Comparison of ENCODE assay signal across 20 cellular contexts in genomic region chr12:51862947-51863346, GRCh38. TPM values are rescaled to one million over a fixed set of nuclear protein-coding genes. Genes with fewer than 3 reads are reported as not detected.
A peak's percentile ranks its signal among the peaks of the same experiment; 100 is the strongest.
DNase-seq lines count a peak whose midpoint lies in the region; ATAC-seq, FAIRE-seq and TF ChIP-seq lines count a peak whose summit lies in the region.
"Had no signal": no experiment of that assay in that cellular context is flagged by ENCODE, and none has a peak within 500 bp of the region (broad histone marks: within the 10 kb centered on the region; RNA-seq: fewer than 3 reads in every experiment).

No MANE protein-coding gene starts in this region.

- no peaks in the 10 kb centered on the region for H3K9me3 ChIP-seq in HEK293 (ENCODE audit: control insufficient read depth, insufficient read depth, low read depth, low read length)
- no peaks in the 10 kb centered on the region for H3K9me3 ChIP-seq in H1 (ENCODE audit: insufficient read depth in 2 of 2, low read depth in 1 of 2, low read length in 1 of 2)
- H3K9me3 ChIP-seq: left lung, stomach had no signal

- no peaks in the 10 kb centered on the region for H3K36me3 Mint-ChIP-seq in naive thymus-derived CD8-positive, alpha-beta T cell

- peak overlapping the region; percentile 93 for H2BK12ac ChIP-seq in H1 (ENCODE audit: low read depth, low read length)

- TF ChIP-seq CTCF in HEK293 (tag by site-specific recombination; IDR thresholded peaks at IDR 0.05) (no peak), H1 (IDR thresholded peaks at IDR 0.05; ENCODE audit: control extremely low read depth in 1 of 3, insufficient read depth in 1 of 3, low read depth in 1 of 3, low read length in 3 of 3) (no peak)

- peaks cover 11% of the 10 kb centered on the region for H3K23me2 ChIP-seq in H1 (ENCODE audit: low read depth, low read length)

- H3K56ac ChIP-seq in H1 (replicated peaks; ENCODE audit: insufficient read length, low read depth, low read length), result peak overlapping the region; percentile 60

- POLR2A ChIA-PET in HEK293 (lab: Yijun Ruan, JAX), result no interaction called here
- POLR2A ChIA-PET in H1 (lab: Charles Lee; ENCODE audit: partially characterized antibody), result interaction anchor here (0.9 to 11.2 kb wide), 12 partner anchors 10 to 467 kb away, joined by 3 to 107 read pairs (median 6); partner anchors contain the start of gene FIGNL2
- POLR2A ChIA-PET in naive thymus-derived CD8-positive, alpha-beta T cell (lab: Charles Lee), result no interaction called here

- H4K8ac ChIP-seq in H1 (ENCODE audit: extremely low read depth, insufficient read depth, low read length), result peak overlapping the region; percentile 37; the same call in 1 of the 2 replicates

- H3K9me3 Mint-ChIP-seq in naive thymus-derived CD8-positive, alpha-beta T cell, result no peaks in the 10 kb centered on the region
- H3K9me3 Mint-ChIP-seq: activated T-cell treated with anti-CD3 and anti-CD28 coated beads, Interleukin-2, amount 50 U/mL, for 72 hours had no signal

- peak overlapping the region; percentile 87 for H4K5ac ChIP-seq in H1 (ENCODE audit: insufficient read length, low read depth, low read length)

- H3K23ac ChIP-seq in H1 (ENCODE audit: insufficient read length), result no peak overlapping the region

- no peak overlapping the region for H3K14ac ChIP-seq in H1 (ENCODE audit: insufficient read length)

- TF ChIP-seq POLR2A in H1 (IDR thresholded peaks at IDR 0.05; ENCODE audit: control extremely low read depth in 1 of 2, low read depth in 2 of 2, low read length in 2 of 2), result no peak

- H3K4me3 Mint-ChIP-seq in naive thymus-derived CD8-positive, alpha-beta T cell, result peak overlapping the region in 8 of 10 donors; percentile 14 to 79 (median 58)

- CTCF ChIA-PET in HEK293 (lab: Yijun Ruan, JAX) (interaction anchor here (0.9 to 1.3 kb wide), 3 partner anchors 12 to 61 kb away, joined by 4 to 6 read pairs (median 4); no protein-coding TSS in a partner anchor), H1 (lab: Charles Lee; ENCODE audit: partially characterized antibody) (interaction anchor here (0.7 to 6.8 kb wide), 10 partner anchors 11 to 1022 kb away, joined by 3 to 90 read pairs (median 5); partner anchors contain the start of gene FIGNL2)

- peak overlapping the region; percentile 92 for H4K91ac ChIP-seq in H1 (replicated peaks; ENCODE audit: insufficient read length, low read length)

- peak; percentile 4 for DNase-seq in AG08396 (ENCODE audit: low spot score)
- DNase-seq in H1 (ENCODE audit: low read depth in 1 of 2, low spot score in 2 of 2), result no peak
- no peak for DNase-seq in naive thymus-derived CD8-positive, alpha-beta T cell
- DNase-seq in cortex of kidney (lab: John Stamatoyannopoulos, UW), result no peak
- DNase-seq in NCI-H748 (lab: John Stamatoyannopoulos, UW; ENCODE audit: unreplicated experiment), result no peak
- DNase-seq in midbrain (lab: John Stamatoyannopoulos, UW), result no peak
- DNase-seq: activated CD4-positive, alpha-beta T cell treated with anti-CD3 and anti-CD28 coated beads, Interleukin-2, amount 50 U/mL, for 48 hours; activated T-cell treated with anti-CD3 and anti-CD28 coated beads, Interleukin-2, amount 50 U/mL, for 72 hours; Calu3; left lung; NCI-H69; stimulated activated CD4-positive, alpha-beta T cell treated with anti-CD3 and anti-CD28 coated beads, Interleukin-15, amount 100 ng/mL, for 24 hours; stomach had no signal

- no peak for TF ChIP-seq RAD21 in H1 (IDR thresholded peaks at IDR 0.05 in 1 of 2, conservative IDR thresholded peaks at IDR 0.05 in 1 of 2; ENCODE audit: low read depth in 2 of 2, low read length in 2 of 2)

- no peak overlapping the region for H2BK120ac ChIP-seq in H1 (replicated peaks; ENCODE audit: low read depth, low read length)

- peaks cover 13 to 64% (median 49%) of the 10 kb centered on the region in 5 donors for H3K27me3 Mint-ChIP-seq in naive thymus-derived CD8-positive, alpha-beta T cell

- 0% methylated on average over 4 of the region's 4 CpGs; no CpG with 5 or more reads in 1 of the 2 experiments for WGBS in H1 (ENCODE audit: extremely low coverage in 1 of 2, insufficient coverage in 1 of 2, insufficient read length in 1 of 2, insufficient replicate concordance in 2 of 2, low coverage in 1 of 2, low lambda C conversion rate in 2 of 2, missing lambda C conversion rate in 1 of 2), 2 experiments

- H3K36me3 ChIP-seq in HEK293 (ENCODE audit: control insufficient read depth in 2 of 2, insufficient read depth in 1 of 2, low read length in 2 of 2) (no peaks in the 10 kb centered on the region), H1 (ENCODE audit: control insufficient read depth in 2 of 4, insufficient read depth in 4 of 4, low read length in 3 of 4) (no peaks in the 10 kb centered on the region)
- H3K36me3 ChIP-seq: left lung, stomach had no signal

- peak overlapping the region; percentile 97 for H2AK5ac ChIP-seq in H1 (ENCODE audit: low read depth, low read length)

- no peaks in the 10 kb centered on the region for H3K79me2 ChIP-seq in H1 (ENCODE audit: control insufficient read depth in 1 of 2, insufficient read depth in 2 of 2, low read length in 2 of 2)

- peak overlapping the region; percentile 80 for H3K4ac ChIP-seq in H1 (replicated peaks; ENCODE audit: insufficient read length, low read depth, low read length)

- peak overlapping the region; percentile 80; the same call in 1 of the 2 replicates for H2BK5ac ChIP-seq in H1 (ENCODE audit: low read depth, low read length)

- no peaks in the 10 kb centered on the region for H4K20me1 ChIP-seq in H1 (replicated peaks in 1 of 2; ENCODE audit: control insufficient read depth in 1 of 2, insufficient read depth in 2 of 2, low read length in 2 of 2)

- peak overlapping the region; percentile 53; the same call in 1 of the 2 replicates for H2BK15ac ChIP-seq in H1 (ENCODE audit: low read length)

- TF ChIP-seq EP300 in H1 (IDR thresholded peaks at IDR 0.05; ENCODE audit: borderline replicate concordance in 1 of 2, low read depth in 2 of 2, low read length in 2 of 2), result no peak

- H3K27me3 ChIP-seq in H1 (replicated peaks in 1 of 4; ENCODE audit: control insufficient read depth in 3 of 4, extremely low read depth in 1 of 4, insufficient read depth in 3 of 4, low read length in 3 of 4), result peaks cover 0 to 11% (median 10%) of the 10 kb centered on the region in 4 experiments; a peak in 4 of 7 replicates

- H3K4me2 ChIP-seq in H1 (ENCODE audit: insufficient read depth in 1 of 2, low read depth in 2 of 2, low read length in 2 of 2), result peak overlapping the region; percentile 97 to 100

- H3K18ac ChIP-seq in H1 (ENCODE audit: extremely low read depth, low read length), result peak overlapping the region; percentile 100

- H3K4me1 Mint-ChIP-seq in naive thymus-derived CD8-positive, alpha-beta T cell, result peaks cover 5 to 14% (median 9%) of the 10 kb centered on the region in 4 donors

- H3K4me3 ChIP-seq in HEK293 (ENCODE audit: low read depth, low read length) (no peak overlapping the region), H1 (ENCODE audit: extremely low read depth in 1 of 4, insufficient read depth in 2 of 4, low read depth in 3 of 4, low read length in 4 of 4) (peak overlapping the region; percentile 38 to 70 (median 52); a peak in 6 of 8 replicates)

- H3K4me1 ChIP-seq in HEK293 (ENCODE audit: control insufficient read depth, insufficient read depth, low read length) (no peaks in the 10 kb centered on the region), H1 (replicated peaks in 1 of 4; ENCODE audit: control insufficient read depth in 3 of 4, insufficient read depth in 4 of 4, low read length in 3 of 4) (peaks cover 16 to 30% (median 26%) of the 10 kb centered on the region in 4 experiments)

- no peak overlapping the region for H3K27ac ChIP-seq in HEK293 (ENCODE audit: extremely low read depth, low read depth, low read length)
- peak overlapping the region; percentile 48; the same call in 1 of the 2 replicates for H3K27ac ChIP-seq in H1 (ENCODE audit: low read depth, low read length)
- H3K27ac ChIP-seq: left lung, stomach had no signal

- peak; percentile 77 for FAIRE-seq in H1 (lab: Jason Lieb, UNC)
- FAIRE-seq: GM19239 had no signal

- no peaks in the 10 kb centered on the region for H3K79me1 ChIP-seq in H1 (ENCODE audit: low read depth, low read length)

- no peak overlapping the region for H3K27ac Mint-ChIP-seq in naive thymus-derived CD8-positive, alpha-beta T cell
- H3K27ac Mint-ChIP-seq: activated T-cell treated with anti-CD3 and anti-CD28 coated beads, Interleukin-2, amount 50 U/mL, for 72 hours had no signal

- peak overlapping the region in 3 of 4 experiments; percentile 24 to 48 (median 31); a peak in 6 of 7 replicates for H3K9ac ChIP-seq in H1 (replicated peaks in 1 of 4; ENCODE audit: extremely low read depth in 1 of 4, low read depth in 3 of 4, low read length in 3 of 4)

- ATAC-seq in naive thymus-derived CD8-positive, alpha-beta T cell, result no peak
- no peak for ATAC-seq in HG02571 (IDR thresholded peaks at IDR 0.05; ENCODE audit: unreplicated experiment)
- ATAC-seq: SK-N-SH treated with all-trans-retinoic acid at 6 μM for 48 hours had no signal

- H2AFZ ChIP-seq in H1 (ENCODE audit: low read length), result no peak overlapping the region; the same call in 1 of the 2 replicates

- peak overlapping the region; percentile 82 for H2BK20ac ChIP-seq in H1 (ENCODE audit: low read length)

RNA-seq across cellular contexts. Expression of gene FIGNL2, which starts 14.4 kb away (rescaled TPM):
- 6.5 and 7.5 TPM in 2 replicates for total RNA-seq in H1 (2021; fragmentation: NEBNext Ultra II Directional; extraction: Animal tissue kit (Norgen Biotek cat#: 25700))
- polyA plus RNA-seq in H1 (2011; rRNA removed), result 7.1 and 10.9 TPM in 2 replicates
- polyA plus RNA-seq in H1 (2011; cell fraction: cytosol; rRNA removed), result 6.7 TPM
- polyA plus RNA-seq in H1 (2011; cell fraction: nucleus; rRNA removed), result 12.7 TPM
- 4.7 to 5.7 TPM (median 5.2 TPM) in 4 replicates for polyA plus RNA-seq in H1 (2012, experiment 1 of 2)
- 4.7 TPM for polyA plus RNA-seq in H1 (2012, experiment 2 of 2)
- polyA plus RNA-seq in H1 (2013, experiment 1 of 2), result 2.7 TPM
- 2.2 TPM for polyA plus RNA-seq in H1 (2013, experiment 2 of 2)
- 3.0 and 6.3 TPM in 2 replicates for polyA minus RNA-seq in H1 (2011; rRNA and poly(A)+ RNA removed)
- polyA minus RNA-seq in H1 (2011; cell fraction: cytosol; rRNA and poly(A)+ RNA removed), result 7.0 TPM
- 11.2 TPM for polyA minus RNA-seq in H1 (2011; cell fraction: nucleus; rRNA and poly(A)+ RNA removed)
- total RNA-seq in naive thymus-derived CD8-positive, alpha-beta T cell, result 1 to 10 TPM; 2.8 to 3.2 TPM
- polyA plus RNA-seq in naive thymus-derived CD8-positive, alpha-beta T cell, result under 1 TPM in 2 of 3 donors, not detected in 1; 0.08 to 0.21 TPM
- total RNA-seq: Calu3 had no signal

RNA-seq across cellular contexts. Expression of gene ANKRD33, which starts 25.0 kb away (rescaled TPM):
- 0.19 and 0.41 TPM in 2 replicates for total RNA-seq in H1 (2021; fragmentation: NEBNext Ultra II Directional; extraction: Animal tissue kit (Norgen Biotek cat#: 25700))
- 0.53 and 1.5 TPM in 2 replicates for polyA plus RNA-seq in H1 (2011; rRNA removed)
- polyA plus RNA-seq in H1 (2011; cell fraction: cytosol; rRNA removed), result 1.1 TPM
- polyA plus RNA-seq in H1 (2011; cell fraction: nucleus; rRNA removed), result 8.7 TPM
- 0.53 to 1.1 TPM (median 0.62 TPM) in 4 replicates for polyA plus RNA-seq in H1 (2012, experiment 1 of 2)
- 0.39 TPM for polyA plus RNA-seq in H1 (2012, experiment 2 of 2)
- 0.34 TPM for polyA plus RNA-seq in H1 (2013, experiment 1 of 2)
- 0.57 TPM for polyA plus RNA-seq in H1 (2013, experiment 2 of 2)
- 0.34 and 0.73 TPM in 2 replicates for polyA minus RNA-seq in H1 (2011; rRNA and poly(A)+ RNA removed)
- polyA minus RNA-seq in H1 (2011; cell fraction: cytosol; rRNA and poly(A)+ RNA removed), result not detected
- 3.4 TPM for polyA minus RNA-seq in H1 (2011; cell fraction: nucleus; rRNA and poly(A)+ RNA removed)
- total RNA-seq in naive thymus-derived CD8-positive, alpha-beta T cell, result not detected
- polyA plus RNA-seq in naive thymus-derived CD8-positive, alpha-beta T cell, result not detected
- total RNA-seq: activated T-cell treated with anti-CD3 and anti-CD28 coated beads, Interleukin-2, amount 50 U/mL, for 72 hours; Calu3; fibroblast of villous mesenchyme; left lung; renal cortical epithelial cell; stomach had no signal
- polyA plus RNA-seq: AG04450, stomach had no signal

RNA-seq across cellular contexts. Expression of gene ACVRL1, which starts 44.4 kb away (rescaled TPM):
- total RNA-seq in H1 (2021; fragmentation: NEBNext Ultra II Directional; extraction: Animal tissue kit (Norgen Biotek cat#: 25700)), result 0.09 TPM in 1 of 2 replicates, not detected in the other
- 0.35 and 0.50 TPM in 2 replicates for polyA plus RNA-seq in H1 (2011; rRNA removed)
- 0.54 TPM for polyA plus RNA-seq in H1 (2011; cell fraction: cytosol; rRNA removed)
- 1.2 TPM for polyA plus RNA-seq in H1 (2011; cell fraction: nucleus; rRNA removed)
- polyA plus RNA-seq in H1 (2012, experiment 1 of 2), result 0.59 to 0.90 TPM (median 0.84 TPM) in 4 replicates
- 0.10 TPM for polyA plus RNA-seq in H1 (2012, experiment 2 of 2)
- 0.39 TPM for polyA plus RNA-seq in H1 (2013, experiment 1 of 2)
- 0.24 TPM for polyA plus RNA-seq in H1 (2013, experiment 2 of 2)
- 0.39 and 0.82 TPM in 2 replicates for polyA minus RNA-seq in H1 (2011; rRNA and poly(A)+ RNA removed)
- not detected for polyA minus RNA-seq in H1 (2011; cell fraction: cytosol; rRNA and poly(A)+ RNA removed)
- polyA minus RNA-seq in H1 (2011; cell fraction: nucleus; rRNA and poly(A)+ RNA removed), result 1.4 TPM
- total RNA-seq in naive thymus-derived CD8-positive, alpha-beta T cell, result not detected
- not detected for polyA plus RNA-seq in naive thymus-derived CD8-positive, alpha-beta T cell
- total RNA-seq: activated T-cell treated with anti-CD3 and anti-CD28 coated beads, Interleukin-2, amount 50 U/mL, for 72 hours; Calu3 had no signal
